1 cellular context compared by ENCODE assay signal in genomic region chr12:98741615-98742265, GRCh38.
TF ChIP-seq lines count a peak whose summit lies in the region.

No MANE protein-coding gene starts in this region.

TF ChIP-seq in HEK293, 187 proteins besides CTCF, POLR2A, EP300 and RAD21 (continued from another document and continues in another):
- TF ChIP-seq ZNF571 (tag by site-specific recombination; IDR thresholded peaks at IDR 0.05), result no peak
- peak; percentile 20; the same call in 1 of the 2 replicates for TF ChIP-seq GFI1B (tag by site-specific recombination; IDR thresholded peaks at IDR 0.05)
- TF ChIP-seq ZNF629 (tag by site-specific recombination; IDR thresholded peaks at IDR 0.05), result peak; percentile 68
- TF ChIP-seq KLF10 (tag by site-specific recombination; IDR thresholded peaks at IDR 0.05), result peak; percentile 9; the same call in 1 of the 2 replicates
- no peak for TF ChIP-seq EGR2 (tag by site-specific recombination; IDR thresholded peaks at IDR 0.05; ENCODE audit: low read depth)
- TF ChIP-seq TSHZ1 (tag by site-specific recombination; IDR thresholded peaks at IDR 0.05; ENCODE audit: borderline replicate concordance), result peak; percentile 60; the same call in 1 of the 2 replicates
- TF ChIP-seq ELK4 (IDR thresholded peaks at IDR 0.05; ENCODE audit: borderline replicate concordance, low read depth, low read length), result no peak
- peak; percentile 58; the same call in 1 of the 2 replicates for TF ChIP-seq ZNF561 (tag by site-specific recombination; IDR thresholded peaks at IDR 0.05; ENCODE audit: borderline replicate concordance)
- no peak for TF ChIP-seq ZNF211 (tag by site-specific recombination; IDR thresholded peaks at IDR 0.05; ENCODE audit: low read depth)
- no peak for TF ChIP-seq GLI4 (tag by site-specific recombination; IDR thresholded peaks at IDR 0.05)
- TF ChIP-seq ZNF354C (tag by site-specific recombination; IDR thresholded peaks at IDR 0.05; ENCODE audit: borderline replicate concordance, low read depth), result no peak
- TF ChIP-seq FEZF1 (tag by site-specific recombination; IDR thresholded peaks at IDR 0.05), result peak; percentile 89
- no peak for TF ChIP-seq HOXD13 (CRISPR knock-in tag; IDR thresholded peaks at IDR 0.05; ENCODE audit: borderline replicate concordance)
- no peak for TF ChIP-seq ZNF132 (tag by site-specific recombination; IDR thresholded peaks at IDR 0.05; ENCODE audit: borderline replicate concordance)
- TF ChIP-seq ZNF266 (tag by site-specific recombination; IDR thresholded peaks at IDR 0.05; ENCODE audit: low read depth), result no peak
- no peak for TF ChIP-seq ZNF280C (tag by site-specific recombination; IDR thresholded peaks at IDR 0.05)
- no peak for TF ChIP-seq ZNF626 (tag by site-specific recombination; IDR thresholded peaks at IDR 0.05)
- TF ChIP-seq GLI2 (tag by site-specific recombination; IDR thresholded peaks at IDR 0.05; ENCODE audit: borderline replicate concordance, low read depth), result no peak
- TF ChIP-seq ZNF146 (tag by site-specific recombination; IDR thresholded peaks at IDR 0.05), result no peak
- no peak for TF ChIP-seq ZSCAN4 (tag by site-specific recombination; IDR thresholded peaks at IDR 0.05)
- no peak for TF ChIP-seq ZNF155 (tag by site-specific recombination; IDR thresholded peaks at IDR 0.05)
- TF ChIP-seq MYNN (tag by site-specific recombination; IDR thresholded peaks at IDR 0.05; ENCODE audit: borderline replicate concordance), result peak; percentile 44; the same call in 1 of the 2 replicates
- no peak for TF ChIP-seq ZNF555 (tag by site-specific recombination; conservative IDR thresholded peaks at IDR 0.05)
- no peak for TF ChIP-seq ZNF521 (tag by site-specific recombination; IDR thresholded peaks at IDR 0.05)
- TF ChIP-seq KLF16 (tag by site-specific recombination; IDR thresholded peaks at IDR 0.05), result no peak
- no peak for TF ChIP-seq ZNF133 (tag by site-specific recombination; IDR thresholded peaks at IDR 0.05)
- no peak for TF ChIP-seq ZBTB1 (tag by site-specific recombination; IDR thresholded peaks at IDR 0.05)
- 0 out of 2 replicates have a peak, but pooled peaks have one; percentile 32 for TF ChIP-seq ZNF639 (tag by site-specific recombination; IDR thresholded peaks at IDR 0.05)
- no peak for TF ChIP-seq ZBTB10 (tag by site-specific recombination; IDR thresholded peaks at IDR 0.05)
- no peak for TF ChIP-seq ZNF202 (tag by site-specific recombination; IDR thresholded peaks at IDR 0.05; ENCODE audit: borderline replicate concordance)
- no peak for TF ChIP-seq REST (tag by site-specific recombination; IDR thresholded peaks at IDR 0.05)
- TF ChIP-seq ZFP3 (tag by site-specific recombination; IDR thresholded peaks at IDR 0.05; ENCODE audit: low read depth), result no peak
- TF ChIP-seq ZXDB (tag by site-specific recombination; IDR thresholded peaks at IDR 0.05), result 0 out of 2 replicates have a peak, but pooled peaks have one; percentile 59
- TF ChIP-seq ZNF624 (tag by site-specific recombination; IDR thresholded peaks at IDR 0.05), result no peak
- 0 out of 2 replicates have a peak, but pooled peaks have one; percentile 28 for TF ChIP-seq ZFP69B (tag by site-specific recombination; IDR thresholded peaks at IDR 0.05)
- no peak for TF ChIP-seq AEBP2 (tag by site-specific recombination; IDR thresholded peaks at IDR 0.05; ENCODE audit: borderline replicate concordance)
- peak; percentile 58; the same call in 1 of the 2 replicates for TF ChIP-seq HIC1 (tag by site-specific recombination; IDR thresholded peaks at IDR 0.05)
- peak; percentile 18; the same call in 1 of the 2 replicates for TF ChIP-seq PRDM1 (tag by site-specific recombination; IDR thresholded peaks at IDR 0.05)
- peak; percentile 53; the same call in 1 of the 2 replicates for TF ChIP-seq ZNF10 (tag by site-specific recombination; IDR thresholded peaks at IDR 0.05)
- no peak for TF ChIP-seq ZNF707 (tag by site-specific recombination; IDR thresholded peaks at IDR 0.05)
- no peak for TF ChIP-seq ZNF174 (tag by site-specific recombination; IDR thresholded peaks at IDR 0.05)
- no peak for TF ChIP-seq ZNF248 (tag by site-specific recombination; IDR thresholded peaks at IDR 0.05)
- no peak for TF ChIP-seq BCL11B (tag by site-specific recombination; IDR thresholded peaks at IDR 0.05; ENCODE audit: low read depth)
